ENCODE assay signal across 9 cellular contexts in the genomic region with DNA sequence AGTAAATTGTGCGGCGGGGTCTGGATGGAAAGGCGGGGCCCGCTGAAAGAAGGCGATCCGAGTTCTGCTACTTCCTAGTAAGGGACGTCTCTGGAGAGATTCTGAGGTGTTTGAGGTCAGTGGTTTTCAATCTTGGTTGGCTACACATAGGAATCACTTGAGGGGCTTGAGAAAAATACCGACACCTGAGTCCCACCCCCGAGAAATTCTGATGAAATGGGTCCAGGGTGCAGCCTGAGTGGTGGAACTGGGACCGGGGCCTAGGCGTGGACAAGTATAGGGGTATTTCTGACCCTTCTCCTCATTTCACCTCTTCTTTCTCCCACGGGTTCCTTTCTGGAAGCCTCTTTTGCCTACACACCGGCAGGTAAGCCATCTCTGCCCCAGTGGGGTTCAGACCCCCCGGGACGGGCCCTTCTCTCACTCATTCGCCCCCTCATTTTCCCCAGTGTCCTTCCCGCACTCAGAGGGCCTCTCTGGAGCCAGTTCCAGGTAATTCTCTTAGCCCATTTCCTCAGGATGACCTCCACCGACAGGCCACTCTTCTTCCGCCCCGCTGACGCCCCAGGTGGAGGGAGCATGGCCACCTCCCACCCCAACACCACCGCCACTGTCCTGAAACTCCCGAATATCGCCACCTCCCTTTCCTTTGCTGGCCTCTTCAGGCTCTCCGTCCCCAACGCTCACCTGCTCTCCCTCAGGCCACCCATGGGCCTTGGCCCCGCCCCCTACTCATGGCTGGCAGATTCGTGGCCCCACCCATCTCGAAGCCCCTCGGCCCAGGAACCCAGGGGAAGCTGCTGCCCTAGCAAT. TPM values are rescaled to one million over a fixed set of nuclear protein-coding genes. Genes with fewer than 3 reads are reported as not detected.
DNase-seq lines count a peak whose midpoint lies in the region; ATAC-seq, FAIRE-seq and TF ChIP-seq lines count a peak whose summit lies in the region.
"Had no signal": no experiment of that assay in that cellular context is flagged by ENCODE, and none has a peak within 500 bp of the region (broad histone marks: within the 10 kb centered on the region; RNA-seq: fewer than 3 reads in every experiment).

No MANE protein-coding gene starts in this region.

- H3K36me3 ChIP-seq in heart right ventricle (no peaks in the 10 kb centered on the region), bronchial epithelial cell (ENCODE audit: control insufficient read depth, insufficient read depth, low read length) (peaks cover 2% of the 10 kb centered on the region), vagina (no peaks in the 10 kb centered on the region)

- no peak for DNase-seq in heart right ventricle
- DNase-seq in Right ventricle myocardium superior, result no peak
- no peak for DNase-seq in bronchial epithelial cell (ENCODE audit: low read depth)
- no peak for DNase-seq in mesothelial cell of epicardium (ENCODE audit: low spot score in 2 of 2, unreplicated experiment in 2 of 2)
- no peak for DNase-seq in vagina (ENCODE audit: extremely low spot score in 2 of 2)
- no peak for DNase-seq in GDM1 (lab: John Stamatoyannopoulos, UW)

- H3K27ac ChIP-seq in heart right ventricle (peak overlapping the region in 9 of 10 donors; percentile 80 to 96 (median 91)), vagina (peak overlapping the region; percentile 72)

- peaks cover 40% of the 10 kb centered on the region for H3K27me3 Mint-ChIP-seq in mesothelial cell of epicardium (ENCODE audit: low read depth)

- H3K27ac Mint-ChIP-seq in mesothelial cell of epicardium, result peak overlapping the region; percentile 67

- H3K4me1 Mint-ChIP-seq in mesothelial cell of epicardium, result peaks cover 8% of the 10 kb centered on the region

- WGBS in heart right ventricle, 2 donors, result 16 to 20% methylated on average over 30 of the region's 30 CpGs

- TF ChIP-seq POLR2A in vagina (IDR thresholded peaks at IDR 0.05), result no peak

- H3K4me1 ChIP-seq in heart right ventricle (peaks cover 3 to 50% (median 23%) of the 10 kb centered on the region in 9 donors), vagina (peaks cover 21% of the 10 kb centered on the region)

- TF ChIP-seq CTCF in heart right ventricle (IDR thresholded peaks at IDR 0.05) (no peak), bronchial epithelial cell (IDR thresholded peaks at IDR 0.05; ENCODE audit: insufficient read depth, low read length, severe bottlenecking) (no peak), mesothelial cell of epicardium (IDR thresholded peaks at IDR 0.05; ENCODE audit: unreplicated experiment) (no peak), vagina (IDR thresholded peaks at IDR 0.05) (no peak)

- peak overlapping the region; percentile 82 for H3K4me3 Mint-ChIP-seq in mesothelial cell of epicardium

- H3K9me3 ChIP-seq in heart right ventricle, result no peaks in the 10 kb centered on the region
- H3K9me3 ChIP-seq in vagina, result no peaks in the 10 kb centered on the region

- H3K4me3 ChIP-seq in heart right ventricle (peak overlapping the region; percentile 36 to 72 (median 66)), bronchial epithelial cell (ENCODE audit: low read depth, low read length) (peak overlapping the region; percentile 57), vagina (peak overlapping the region; percentile 55 to 68)

- intact Hi-C loops in heart right ventricle (cut with DNase I), result loop anchor here in 4 of 10 donors (2.0 to 10.0 kb wide), 5 partner anchors 22 to 75 kb away; partner anchors contain the start of genes CCDC15 (in 2 of the 4) and HEPN1 (in 1 of the 4)
- intact Hi-C loops in Right ventricle myocardium superior (cut with DNase I), result no loop called here
- intact Hi-C loops in vagina (cut with DNase I), result loop anchor here (5.0 kb wide), 1 partner anchor 75 kb away; the partner anchor contains the start of gene CCDC15

- H3K9me3 Mint-ChIP-seq in mesothelial cell of epicardium, result no peaks in the 10 kb centered on the region

- ATAC-seq in heart right ventricle (peak in 2 of 8 donors; percentile 2 to 3), Right ventricle myocardium superior (ENCODE audit: poor library complexity) (no peak), GM18511 (IDR thresholded peaks at IDR 0.05; ENCODE audit: unreplicated experiment) (no peak), HG03039 (IDR thresholded peaks at IDR 0.05; ENCODE audit: unreplicated experiment) (no peak)

- H3K36me3 Mint-ChIP-seq in mesothelial cell of epicardium, result no peaks in the 10 kb centered on the region

- H3K27me3 ChIP-seq in heart right ventricle (peaks cover 0 to 59% (median 35%) of the 10 kb centered on the region in 7 donors), bronchial epithelial cell (ENCODE audit: control insufficient read depth, insufficient read depth, low read length) (peaks cover 5% of the 10 kb centered on the region), vagina (no peaks in the 10 kb centered on the region)

- FAIRE-seq in bronchial epithelial cell (lab: Jason Lieb, UNC), result no peak

RNA-seq across cellular contexts. Expression of gene ROBO3, which starts 11.8 kb away (rescaled TPM):
- total RNA-seq in heart right ventricle (1 to 10 TPM; 1.5 to 7.8 (median 3.6) TPM), Right ventricle myocardium superior (3.0 TPM), bronchial epithelial cell (29.5 and 30.2 TPM in 2 replicates), mesothelial cell of epicardium (26.0 to 26.7 TPM (median 26.4 TPM) in 3 replicates), vagina (18.9 TPM)
- polyA plus RNA-seq in heart right ventricle, result 10 to 100 TPM in 1 of 2 donors, 1 to 10 TPM in 1; 4.9 to 19.8 TPM

RNA-seq across cellular contexts. Expression of gene ROBO4, which starts 20.6 kb away (rescaled TPM):
- total RNA-seq in heart right ventricle (10 to 100 TPM; 14.2 to 42.6 (median 22.0) TPM), Right ventricle myocardium superior (21.9 TPM), bronchial epithelial cell (under 0.01 TPM in 1 of 2 replicates, not detected in the other), mesothelial cell of epicardium (not detected in 3 replicates), vagina (39.8 TPM)
- 10 to 100 TPM; 17.9 to 39.1 TPM for polyA plus RNA-seq in heart right ventricle

RNA-seq across cellular contexts. Expression of gene HEPN1, which starts 42.0 kb away (rescaled TPM):
- total RNA-seq in heart right ventricle, result not detected
- under 1 TPM in 1 of 2 donors, not detected in 1; 0.03 TPM for polyA plus RNA-seq in heart right ventricle
- not detected for total RNA-seq in Right ventricle myocardium superior
- total RNA-seq in bronchial epithelial cell, result not detected in 2 replicates
- not detected in 3 replicates for total RNA-seq in mesothelial cell of epicardium
- not detected for total RNA-seq in vagina
- total RNA-seq: pulmonary artery endothelial cell had no signal

RNA-seq across cellular contexts. Expression of gene HEPACAM, which starts 58.8 kb away (rescaled TPM):
- total RNA-seq in heart right ventricle, result 1 to 10 TPM in 1 of 10 donors, under 1 TPM in 7, not detected in 2; 0.12 to 1.3 (median 0.35) TPM
- polyA plus RNA-seq in heart right ventricle, result under 1 TPM; 0.22 to 0.52 TPM
- total RNA-seq in Right ventricle myocardium superior, result 0.35 TPM
- total RNA-seq in bronchial epithelial cell, result not detected in 2 replicates
- 0.07 TPM in 2 of 3 replicates, not detected in the other for total RNA-seq in mesothelial cell of epicardium
- 3.4 TPM for total RNA-seq in vagina
- total RNA-seq: pulmonary artery endothelial cell had no signal

Comparison
In these comparisons a context has a peak if more than half of its experiments do, and no peak if none do; other contexts are left out.
1. RNA of gene ROBO4, which starts 20.6 kb away (total RNA-seq): 39.8 TPM in vagina (single experiment), 14.2 to 42.6 TPM in heart right ventricle and 21.9 TPM in Right ventricle myocardium superior (single experiment); not detected in mesothelial cell of epicardium and under 0.01 TPM in bronchial epithelial cell; every median in the first group is over 10 times any median in the second.
2. Peak in every context shown above with its lines, with median percentiles within 50 percentile points of each other: H3K4me3 ChIP-seq.